ENCODE assay signal across 17 cellular contexts in the genomic region with DNA sequence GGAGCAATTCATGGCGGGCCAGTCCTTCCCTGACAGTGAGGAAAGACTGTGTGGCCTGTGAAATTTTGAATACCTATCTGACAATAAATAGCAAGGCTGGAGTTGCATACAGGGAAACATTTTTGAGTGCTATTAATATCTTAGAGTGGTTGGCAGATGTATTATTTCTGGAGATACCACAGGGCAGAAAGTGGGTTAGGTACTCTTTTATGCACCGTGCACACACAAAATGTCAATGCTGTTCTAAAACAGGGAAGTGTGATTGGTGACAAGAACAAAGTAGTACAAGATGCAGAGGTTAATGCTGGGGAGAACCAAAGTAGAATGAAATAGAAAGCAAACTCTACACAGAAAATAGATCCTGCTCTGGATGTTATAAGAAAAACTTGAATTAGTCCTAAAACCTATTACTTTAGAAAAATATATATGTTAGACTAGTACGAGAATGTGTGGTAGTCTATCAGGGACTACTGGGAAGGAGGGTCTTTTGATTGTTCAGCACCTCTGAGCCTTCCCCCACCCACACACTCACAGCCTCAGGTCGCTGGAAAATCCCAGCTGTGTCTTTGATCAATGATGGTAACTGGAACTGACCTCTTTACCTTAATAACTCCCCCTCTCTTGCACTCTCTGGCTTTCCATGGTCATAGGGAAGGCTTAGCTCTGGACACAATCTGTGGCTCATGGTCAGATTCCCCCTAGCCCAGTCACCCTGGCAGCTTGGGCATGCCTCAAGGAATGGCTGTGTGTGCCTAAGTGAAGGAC. TPM values are rescaled to one million over a fixed set of nuclear protein-coding genes. Genes with fewer than 3 reads are reported as not detected.
DNase-seq lines count a peak whose midpoint lies in the region; ATAC-seq and TF ChIP-seq lines count a peak whose summit lies in the region.
"Had no signal": no experiment of that assay in that cellular context is flagged by ENCODE, and none has a peak within 500 bp of the region (broad histone marks: within the 10 kb centered on the region; RNA-seq: fewer than 3 reads in every experiment).

No MANE protein-coding gene starts in this region.

- peak; percentile 84 for ATAC-seq in GM18511 (IDR thresholded peaks at IDR 0.05; ENCODE audit: unreplicated experiment)
- ATAC-seq in HG02870 (IDR thresholded peaks at IDR 0.05; ENCODE audit: unreplicated experiment) = peak; percentile 79
- peak; percentile 79 for ATAC-seq in HG03575 (IDR thresholded peaks at IDR 0.05; ENCODE audit: extremely low read depth, insufficient number of reproducible peaks, low FRiP score, unreplicated experiment)
- no peak for ATAC-seq in activated CD4-positive, alpha-beta T cell treated with anti-CD3 and anti-CD28 coated beads for 36 hours
- ATAC-seq: T-cell had no signal

- no peak overlapping the region for H3K4me3 Mint-ChIP-seq in activated CD4-positive, alpha-beta T cell treated with anti-CD3 and anti-CD28 coated beads for 36 hours
- H3K4me3 Mint-ChIP-seq: endodermal cell, T-cell had no signal

- no peaks in the 10 kb centered on the region for H3K36me3 Mint-ChIP-seq in activated CD4-positive, alpha-beta T cell treated with anti-CD3 and anti-CD28 coated beads for 36 hours (ENCODE audit: low read depth)
- H3K36me3 Mint-ChIP-seq: CD4-positive, alpha-beta memory T cell; IgD-negative memory B cell; T-cell had no signal

- peak; percentile 63 for DNase-seq in GM20000 (ENCODE audit: low spot score)
- no peak for DNase-seq in hypothalamus (lab: John Stamatoyannopoulos, UW)
- DNase-seq in AG20443 (ENCODE audit: low spot score) = no peak
- DNase-seq in activated CD4-positive, alpha-beta T cell treated with anti-CD3 and anti-CD28 coated beads for 36 hours = no peak
- no peak for DNase-seq in SW 1271 (lab: John Stamatoyannopoulos, UW)
- DNase-seq: activated CD4-positive, alpha-beta T cell treated with anti-CD3 and anti-CD28 coated beads, Interleukin-2, amount 50 U/mL, for 1 hour; CD4-positive, alpha-beta memory T cell; endodermal cell; HCEC 1CT; hippocampal formation; mammary epithelial cell; stimulated activated naive CD4-positive, alpha-beta T cell treated with Interleukin-2 at 50 U/mL for 16 hours; T-cell had no signal

- H3K27ac Mint-ChIP-seq in activated CD4-positive, alpha-beta T cell treated with anti-CD3 and anti-CD28 coated beads for 36 hours = no peak overlapping the region
- H3K27ac Mint-ChIP-seq: CD4-positive, alpha-beta memory T cell; endodermal cell; IgD-negative memory B cell; T-cell had no signal

- POLR2A ChIA-PET in activated CD4-positive, alpha-beta T cell treated with anti-CD3 and anti-CD28 coated beads for 36 hours (lab: Charles Lee) = no interaction called here

- TF ChIP-seq CTCF in GM20000 (IDR thresholded peaks at IDR 0.05; ENCODE audit: extremely low read depth, missing control alignments) = no peak

- peaks cover 2% of the 10 kb centered on the region for H3K4me1 Mint-ChIP-seq in activated CD4-positive, alpha-beta T cell treated with anti-CD3 and anti-CD28 coated beads for 36 hours
- H3K4me1 Mint-ChIP-seq: CD4-positive, alpha-beta memory T cell; T-cell had no signal

- H3K9me3 Mint-ChIP-seq in activated CD4-positive, alpha-beta T cell treated with anti-CD3 and anti-CD28 coated beads for 36 hours (ENCODE audit: low read depth) = no peaks in the 10 kb centered on the region
- H3K9me3 Mint-ChIP-seq: CD4-positive, alpha-beta memory T cell; IgD-negative memory B cell; T-cell had no signal

- H3K27me3 Mint-ChIP-seq in activated CD4-positive, alpha-beta T cell treated with anti-CD3 and anti-CD28 coated beads for 36 hours = peaks cover 16% of the 10 kb centered on the region

- CTCF ChIA-PET in activated CD4-positive, alpha-beta T cell treated with anti-CD3 and anti-CD28 coated beads for 36 hours (lab: Charles Lee) = no interaction called here

- intact Hi-C loops in activated CD4-positive, alpha-beta T cell treated with anti-CD3 and anti-CD28 coated beads for 36 hours (cut with DNase I, micrococcal nuclease) = no loop called here

RNA-seq across cellular contexts. Expression of a gene that starts 58.2 kb away (rescaled TPM):
- total RNA-seq in activated CD4-positive, alpha-beta T cell treated with anti-CD3 and anti-CD28 coated beads for 36 hours = 10 to 100 TPM; 16.0 to 17.1 TPM
